In genomic region chr2:135974036-135974435, GRCh38 we compare ENCODE assay signal across 20 cellular contexts. TPM values are rescaled to one million over a fixed set of nuclear protein-coding genes. Genes with fewer than 3 reads are reported as not detected.
DNase-seq lines count a peak whose midpoint lies in the region; ATAC-seq, FAIRE-seq and TF ChIP-seq lines count a peak whose summit lies in the region.
"Had no signal": no experiment of that assay in that cellular context is flagged by ENCODE, and none has a peak within 500 bp of the region (broad histone marks: within the 10 kb centered on the region; RNA-seq: fewer than 3 reads in every experiment).

No MANE protein-coding gene starts in this region.

- in situ Hi-C loops in GM12878 (cut with MboI) = no loop called here

- no peak overlapping the region for H2AFZ ChIP-seq in Loucy (ENCODE audit: low read length)
- no peak overlapping the region for H2AFZ ChIP-seq in GM12878 (ENCODE audit: control insufficient read depth, low read depth, low read length)

- peak overlapping the region; percentile 6 for H3K4me2 ChIP-seq in Loucy (ENCODE audit: low read depth, low read length, poor library complexity, severe bottlenecking)
- H3K4me2 ChIP-seq in GM12878 (ENCODE audit: control insufficient read depth, insufficient read depth) = no peak overlapping the region

- H3K9me2 ChIP-seq in Loucy (replicated peaks; ENCODE audit: low read depth, low read length) = no peaks in the 10 kb centered on the region

- no peak for ATAC-seq in GM12878
- ATAC-seq in HG03460 (IDR thresholded peaks at IDR 0.05; ENCODE audit: unreplicated experiment) = no peak
- no peak for ATAC-seq in HG03354 (IDR thresholded peaks at IDR 0.05; ENCODE audit: poor library complexity, severe bottlenecking, unreplicated experiment)

- peaks cover 22% of the 10 kb centered on the region for H3K4me1 ChIP-seq in Loucy (ENCODE audit: insufficient read depth, low read length, poor library complexity, severe bottlenecking)
- H3K4me1 ChIP-seq in GM12878 (ENCODE audit: control insufficient read depth, insufficient read depth, low read length) = no peaks in the 10 kb centered on the region
- H3K4me1 ChIP-seq in Caco-2 = no peaks in the 10 kb centered on the region
- H3K4me1 ChIP-seq: SJSA1 had no signal

- H3K27ac ChIP-seq in GM12878 (ENCODE audit: control insufficient read depth, insufficient read depth) = no peak overlapping the region
- H3K27ac ChIP-seq: SJSA1 had no signal

- CTCF ChIA-PET in GM12878 (lab: Yijun Ruan, JAX) (no interaction called here), Caco-2 (lab: Charles Lee) (no interaction called here)

- H3K27ac Mint-ChIP-seq in Caco-2 (ENCODE audit: unreplicated experiment) = no peak overlapping the region
- H3K27ac Mint-ChIP-seq: H9 had no signal

- H3K4me3 ChIP-seq in AG10803 (ENCODE audit: low read length) (no peak overlapping the region), Loucy (ENCODE audit: low read length, poor library complexity, severe bottlenecking) (no peak overlapping the region), GM12878 (no peak overlapping the region), Caco-2 (ENCODE audit: low read depth, low read length) (no peak overlapping the region)
- H3K4me3 ChIP-seq: BLaER1 treated with 17β-estradiol and CSF1 and Interleukin-3, amounts not matched to agents 10 nM and 100 nM; SJSA1 had no signal

- RAD21 ChIA-PET in GM12878 (lab: Charles Lee; ENCODE audit: unreplicated experiment) = no interaction called here

- peak; percentile 23 for FAIRE-seq in GM12878 (lab: Jason Lieb, UNC)
- FAIRE-seq: A204.1, D721Med had no signal

- H3K36me3 ChIP-seq in Loucy (ENCODE audit: insufficient read depth, low read length) (peaks cover 52% of the 10 kb centered on the region), GM12878 (ENCODE audit: control insufficient read depth in 2 of 2, insufficient read depth in 2 of 2, low read length in 1 of 2) (peaks cover 0 to 4% of the 10 kb centered on the region in 2 experiments; a peak in 1 of 4 replicates), Caco-2 (ENCODE audit: control insufficient read depth, insufficient read depth, low read length) (0 out of 2 replicates have a peak, but pooled peaks cover 1% of the 10 kb centered on the region)

- no peak overlapping the region for H3K4me3 Mint-ChIP-seq in Caco-2 (ENCODE audit: unreplicated experiment)
- H3K4me3 Mint-ChIP-seq: CD8-positive, alpha-beta memory T cell; H9 had no signal

- no peaks in the 10 kb centered on the region for H3K27me3 Mint-ChIP-seq in Caco-2 (ENCODE audit: insufficient read depth, unreplicated experiment)
- H3K27me3 Mint-ChIP-seq: CD8-positive, alpha-beta memory T cell had no signal

- POLR2A ChIA-PET in GM12878 (lab: Charles Lee) = no interaction called here
- POLR2A ChIA-PET in Caco-2 (lab: Charles Lee) = no interaction called here

- no peak for TF ChIP-seq EP300 in GM12878 (IDR thresholded peaks at IDR 0.05; ENCODE audit: borderline replicate concordance in 1 of 2, control insufficient read depth in 1 of 2, low read depth in 2 of 2, low read length in 2 of 2)

- DNase-seq in AG10803 (ENCODE audit: low read depth) (peak; percentile 29), GM12878 (ENCODE audit: low read depth, low spot score) (no peak), kidney tubule cell (ENCODE audit: low spot score) (peak; percentile 39), Caco-2 (no peak), hypothalamus (lab: John Stamatoyannopoulos, UW) (no peak)
- DNase-seq: CD8-positive, alpha-beta memory T cell; DMS79 treated with DMSO at 0.1 percent for 48 hours; H9; NCI-H1092; NCI-H1436 treated with DMSO at 0.1 percent for 48 hours; NCI-H2029; NCI-H345; NCI-H524 treated with DMSO at 0.1 percent for 48 hours had no signal

- no peaks in the 10 kb centered on the region for H3K27me3 ChIP-seq in Loucy (ENCODE audit: insufficient read depth, low read length, poor library complexity, severe bottlenecking)
- no peaks in the 10 kb centered on the region for H3K27me3 ChIP-seq in GM12878 (replicated peaks in 1 of 2; ENCODE audit: control insufficient read depth in 2 of 2, insufficient read depth in 2 of 2, low read length in 1 of 2)
- no peaks in the 10 kb centered on the region for H3K27me3 ChIP-seq in Caco-2 (replicated peaks; ENCODE audit: control insufficient read depth, insufficient read depth, low read length)
- H3K27me3 ChIP-seq: BLaER1 treated with 17β-estradiol and CSF1 and Interleukin-3, amounts not matched to agents 10 nM and 100 nM; SJSA1 had no signal

- peaks cover 70% of the 10 kb centered on the region for H3K36me3 Mint-ChIP-seq in Caco-2 (ENCODE audit: insufficient read depth, unreplicated experiment)

- H3K9me3 ChIP-seq in Loucy (ENCODE audit: insufficient read depth, low read depth, low read length) (0 out of 2 replicates have a peak, but pooled peaks cover 3% of the 10 kb centered on the region), GM12878 (replicated peaks; ENCODE audit: control insufficient read depth, insufficient read depth, low read length) (no peaks in the 10 kb centered on the region; the same call in 1 of the 3 replicates), Caco-2 (no peaks in the 10 kb centered on the region)
- H3K9me3 ChIP-seq: SJSA1 had no signal

- no peak for TF ChIP-seq CTCF in AG10803 (conservative IDR thresholded peaks at IDR 0.05; ENCODE audit: low read length)
- no peak for TF ChIP-seq CTCF in Loucy (conservative IDR thresholded peaks at IDR 0.05; ENCODE audit: low read length)
- TF ChIP-seq CTCF in GM12878 (IDR thresholded peaks at IDR 0.05 in 2 of 3, conservative IDR thresholded peaks at IDR 0.05 in 1 of 3; ENCODE audit: control insufficient read depth in 2 of 3, extremely low read depth in 1 of 3, insufficient read depth in 1 of 3, low read depth in 3 of 3, low read length in 3 of 3) = no peak
- TF ChIP-seq CTCF in Caco-2 (IDR thresholded peaks at IDR 0.05; ENCODE audit: insufficient read depth in 1 of 2, low read depth in 1 of 2, low read length in 1 of 2, severe bottlenecking in 1 of 2, unreplicated experiment in 1 of 2) = no peak

- SMC1A ChIA-PET in GM12878 (lab: Charles Lee; ENCODE audit: uncharacterized antibody, unreplicated experiment) = interaction anchor here (1.0 to 1.6 kb wide), 2 partner anchors 9 to 10 kb away, joined by 3 to 4 read pairs; no protein-coding TSS in a partner anchor

- H3F3A ChIP-seq in Loucy (ENCODE audit: low read depth) = no peaks in the 10 kb centered on the region

- H3K4me1 Mint-ChIP-seq in Caco-2 (ENCODE audit: low read depth, unreplicated experiment) = no peaks in the 10 kb centered on the region

- BruUV-seq in GM12878 (replicated peaks; lab: Mats Ljungman, UMichigan) = no TSS peak
- no TSS peak for BruUV-seq in Caco-2 (replicated peaks; lab: Mats Ljungman, UMichigan)

- 95% methylated on average over 5 of the region's 5 CpGs for WGBS in GM12878 (ENCODE audit: insufficient coverage, insufficient replicate concordance, low lambda C conversion rate, missing lambda C conversion rate)

- H4K20me1 ChIP-seq in Loucy (ENCODE audit: insufficient read depth, low read length, poor library complexity, severe bottlenecking) (peaks cover 15% of the 10 kb centered on the region), GM12878 (ENCODE audit: control insufficient read depth, insufficient read depth) (no peaks in the 10 kb centered on the region)

- peaks cover 85% of the 10 kb centered on the region for H3K79me2 ChIP-seq in Loucy (ENCODE audit: insufficient read depth, low read length)
- peaks cover 14% of the 10 kb centered on the region for H3K79me2 ChIP-seq in GM12878 (ENCODE audit: control insufficient read depth, insufficient read depth, low read length)

- intact Hi-C loops in GM12878 (cut with micrococcal nuclease; ENCODE audit: unreplicated experiment) (no loop called here), Caco-2 (cut with micrococcal nuclease; ENCODE audit: unreplicated experiment) (no loop called here)

- TF ChIP-seq RAD21 in GM12878 (IDR thresholded peaks at IDR 0.05; ENCODE audit: insufficient read depth, low read depth, low read length) = no peak

- TF ChIP-seq POLR2A in GM12878 (IDR thresholded peaks at IDR 0.05; ENCODE audit: low read depth, low read length) = no peak

- H3K9ac ChIP-seq in Loucy (ENCODE audit: low read depth, low read length, poor library complexity, severe bottlenecking) = no peak overlapping the region
- H3K9ac ChIP-seq in GM12878 (ENCODE audit: control insufficient read depth, insufficient read depth, low read length) = no peak overlapping the region
- H3K9ac ChIP-seq: BLaER1 treated with 17β-estradiol and CSF1 and Interleukin-3, amounts not matched to agents 10 nM and 100 nM had no signal

- H3K9me3 Mint-ChIP-seq in Caco-2 (ENCODE audit: unreplicated experiment) = peaks cover 24% of the 10 kb centered on the region

TF ChIP-seq in GM12878, 131 proteins besides CTCF, POLR2A, EP300 and RAD21 (continues in another document):
- TF ChIP-seq EED (IDR thresholded peaks at IDR 0.05; ENCODE audit: low read depth) (no peak), CBFB (IDR thresholded peaks at IDR 0.05; ENCODE audit: low read depth) (no peak), BACH1 (IDR thresholded peaks at IDR 0.05; ENCODE audit: borderline replicate concordance) (no peak), NR2F1 (conservative IDR thresholded peaks at IDR 0.05) (no peak), CHD4 (IDR thresholded peaks at IDR 0.05) (no peak), BCL11A (IDR thresholded peaks at IDR 0.05; ENCODE audit: low read depth, low read length) (no peak)

RNA-seq across cellular contexts. Expression of gene DARS1, which starts 11.4 kb away (rescaled TPM):
- total RNA-seq in GM12878 (2013; cell fraction: nucleolus; rRNA removed) = 304 and 337 TPM in 2 replicates
- total RNA-seq in GM12878 (2014; rRNA removed) = 91.0 and 119 TPM in 2 replicates
- total RNA-seq in GM12878 (2014; rRNA removed; fragmentation: Illumina TruSeq; extraction: Trizol) = 136 and 141 TPM in 2 replicates
- 102 and 105 TPM in 2 replicates for total RNA-seq in GM12878 (2021)
- polyA plus RNA-seq in GM12878 (2011; ENCODE audit: low read depth) = 95.7 TPM
- polyA plus RNA-seq in GM12878 (2011; rRNA removed) = 387 and 495 TPM in 2 replicates
- 119 and 126 TPM in 2 replicates for polyA plus RNA-seq in GM12878 (2011; cell fraction: cytosol; rRNA removed)
- polyA plus RNA-seq in GM12878 (2011; cell fraction: nucleus; rRNA removed) = 126 and 130 TPM in 2 replicates
- polyA plus RNA-seq in GM12878 (2012) = 95.1 and 139 TPM in 2 replicates
- 155 and 196 TPM in 2 replicates for polyA plus RNA-seq in GM12878 (2014; fragmentation: Illumina TruSeq; extraction: Trizol)
- 100 to 1,000 TPM; 102 to 134 TPM for polyA plus RNA-seq in GM12878 (2014; fragmentation: Nextera tagmentation; extraction: Ambion mirVana)
- 79.7 and 93.1 TPM in 2 replicates for polyA plus RNA-seq in GM12878 (2014; rRNA removed)
- polyA plus RNA-seq in GM12878 (2016; fragmentation: Nextera tagmentation; extraction: Ambion mirVana) = 100 to 1,000 TPM; 171 to 187 TPM
- polyA minus RNA-seq in GM12878 (2011; rRNA and poly(A)+ RNA removed) = 158 and 297 TPM in 2 replicates
- polyA minus RNA-seq in GM12878 (2011; cell fraction: cytosol; rRNA and poly(A)+ RNA removed) = 46.1 and 75.2 TPM in 2 replicates
- polyA minus RNA-seq in GM12878 (2011; cell fraction: nucleus; rRNA and poly(A)+ RNA removed) = 43.8 and 61.5 TPM in 2 replicates
- 90.9 and 94.9 TPM in 2 replicates for total RNA-seq in Caco-2 (2022)

Comparison
In these comparisons a context has a peak if more than half of its experiments do, and no peak if none do; other contexts are left out.
1. DNase-seq: peak in AG10803 (single experiment) and kidney tubule cell (single experiment); none in GM12878 (single experiment), Caco-2 (0 of 2) and hypothalamus (0 of 51).